ENCODE assay signal across 8 cellular contexts in the genomic region with DNA sequence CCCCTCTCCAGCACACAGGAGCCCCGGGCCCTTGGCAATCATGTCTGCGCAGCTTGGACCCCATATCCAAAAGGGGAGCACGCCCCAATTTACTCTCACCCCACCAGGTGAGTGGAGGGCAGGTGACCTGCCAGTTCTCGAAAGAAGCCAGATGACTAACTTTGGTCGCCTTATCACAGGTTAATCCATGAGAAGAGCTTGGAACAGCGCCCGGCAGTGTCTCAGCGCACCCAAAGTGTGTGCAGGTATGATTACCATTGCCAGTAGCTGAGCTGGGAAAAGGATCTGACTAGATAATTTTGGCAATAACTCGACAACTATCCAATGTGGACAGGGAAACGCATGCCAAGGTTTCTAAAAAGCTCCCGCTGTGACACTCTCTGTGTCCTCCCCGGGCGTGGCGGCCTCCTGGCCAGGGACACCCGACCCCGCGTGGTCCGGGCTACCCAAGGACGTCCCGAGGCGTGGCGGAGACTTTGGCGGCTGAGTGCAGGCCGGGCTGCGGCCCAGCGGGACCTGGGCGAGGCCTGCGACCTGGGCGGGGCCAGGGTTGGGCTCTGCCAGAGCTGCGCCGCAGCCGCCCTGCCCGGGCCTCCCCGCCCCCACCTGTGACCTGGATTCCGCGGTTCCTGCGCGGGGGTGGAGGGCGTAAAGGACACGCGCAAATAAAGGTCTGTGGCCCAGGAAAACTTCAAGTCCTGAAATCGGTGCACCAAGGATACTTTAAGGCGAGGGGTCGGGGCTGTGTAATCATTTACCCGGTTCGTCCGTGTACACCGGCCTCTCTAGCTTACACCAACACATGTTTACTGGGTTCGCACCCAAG. TPM values are rescaled to one million over a fixed set of nuclear protein-coding genes. Genes with fewer than 3 reads are reported as not detected.
DNase-seq lines count a peak whose midpoint lies in the region; FAIRE-seq and TF ChIP-seq lines count a peak whose summit lies in the region.

No MANE protein-coding gene starts in this region.

- no peaks in the 10 kb centered on the region for H3K79me2 ChIP-seq in H1 (ENCODE audit: control insufficient read depth in 1 of 2, insufficient read depth in 2 of 2, low read length in 2 of 2)

- peaks cover 7% of the 10 kb centered on the region for H3K27me3 ChIP-seq in H7 (ENCODE audit: control insufficient read depth, insufficient read depth, low read length)
- peaks cover 0 to 21% (median 10%) of the 10 kb centered on the region in 4 experiments; a peak in 5 of 7 replicates for H3K27me3 ChIP-seq in H1 (replicated peaks in 1 of 4; ENCODE audit: control insufficient read depth in 3 of 4, extremely low read depth in 1 of 4, insufficient read depth in 3 of 4, low read length in 3 of 4)
- no peaks in the 10 kb centered on the region for H3K27me3 ChIP-seq in mesenchymal stem cell (ENCODE audit: control insufficient read depth in 1 of 2, insufficient read depth in 1 of 2, low read length in 2 of 2)
- no peaks in the 10 kb centered on the region for H3K27me3 ChIP-seq in subcutaneous abdominal adipose tissue (ENCODE audit: control insufficient read depth in 5 of 5, insufficient read depth in 4 of 5, low read length in 5 of 5)

- H4K91ac ChIP-seq in H1 (replicated peaks; ENCODE audit: insufficient read length, low read length): peak overlapping the region; percentile 91
- H4K91ac ChIP-seq in mesenchymal stem cell (ENCODE audit: low read length): no peak overlapping the region

- peak overlapping the region; percentile 44 for H2BK120ac ChIP-seq in H1 (replicated peaks; ENCODE audit: low read depth, low read length)
- no peak overlapping the region for H2BK120ac ChIP-seq in mesenchymal stem cell (ENCODE audit: low read depth, low read length)

- DNase-seq in H7: peak; percentile 96
- DNase-seq in H1 (ENCODE audit: low read depth in 1 of 2, low spot score in 2 of 2): peak in 1 of 2 experiments; percentile 88
- DNase-seq in mesenchymal stem cell: peak; percentile 25
- DNase-seq in NCI-H1092 treated with DMSO at 0.1 percent for 48 hours (lab: John Stamatoyannopoulos, UW): no peak
- DNase-seq in H4 (ENCODE audit: low spot score): no peak

- peaks cover 8% of the 10 kb centered on the region; the same call in 1 of the 2 replicates for H3K23me2 ChIP-seq in H1 (ENCODE audit: low read depth, low read length)

- H3K36me3 ChIP-seq in H7 (replicated peaks; ENCODE audit: control insufficient read depth, insufficient read depth, low read length) (no peaks in the 10 kb centered on the region), H1 (ENCODE audit: control insufficient read depth in 2 of 4, insufficient read depth in 4 of 4, low read length in 3 of 4) (no peaks in the 10 kb centered on the region), mesenchymal stem cell (ENCODE audit: control insufficient read depth in 1 of 2, insufficient read depth in 2 of 2, low read depth in 1 of 2, low read length in 2 of 2) (no peaks in the 10 kb centered on the region), subcutaneous abdominal adipose tissue (ENCODE audit: control insufficient read depth in 5 of 5, insufficient read depth in 5 of 5, low read length in 5 of 5) (no peaks in the 10 kb centered on the region)

- H3K18ac ChIP-seq in H1 (ENCODE audit: extremely low read depth, low read length) (peak overlapping the region; percentile 97), mesenchymal stem cell (ENCODE audit: low read depth in 1 of 2, low read length in 2 of 2) (peak overlapping the region in 1 of 2 experiments; percentile 89)

- H3K9me3 ChIP-seq in H1 (ENCODE audit: insufficient read depth in 2 of 2, low read depth in 1 of 2, low read length in 1 of 2) (no peaks in the 10 kb centered on the region), mesenchymal stem cell (ENCODE audit: control insufficient read depth, low read length) (no peaks in the 10 kb centered on the region), subcutaneous abdominal adipose tissue (ENCODE audit: control insufficient read depth in 5 of 5, low read length in 5 of 5) (no peaks in the 10 kb centered on the region)

- H3K27ac ChIP-seq in C4-2B: peak overlapping the region; percentile 73
- H3K27ac ChIP-seq in H1 (ENCODE audit: low read depth, low read length): no peak overlapping the region
- no peak overlapping the region for H3K27ac ChIP-seq in mesenchymal stem cell (ENCODE audit: low read length, poor library complexity, severe bottlenecking)
- no peak overlapping the region for H3K27ac ChIP-seq in subcutaneous abdominal adipose tissue (ENCODE audit: low read depth, low read length)

- WGBS in H1 (ENCODE audit: extremely low coverage in 1 of 2, insufficient coverage in 1 of 2, insufficient read length in 1 of 2, insufficient replicate concordance in 2 of 2, low coverage in 1 of 2, low lambda C conversion rate in 2 of 2, missing lambda C conversion rate in 1 of 2), 2 experiments: 17% methylated on average over 39 of the region's 49 CpGs; no CpG with 5 or more reads in 1 of the 2 experiments
- 25% methylated on average over 49 of the region's 49 CpGs for WGBS in mesenchymal stem cell

- H3K23ac ChIP-seq in H1 (ENCODE audit: insufficient read length) (no peak overlapping the region), mesenchymal stem cell (ENCODE audit: low read length in 2 of 2) (no peak overlapping the region)

- CTCF ChIA-PET in H1 (lab: Charles Lee; ENCODE audit: partially characterized antibody): interaction anchor here (0.8 to 3.0 kb wide), 10 partner anchors 9 to 141 kb away, joined by 3 to 25 read pairs (median 5); a partner anchor contains a TSS

- peak overlapping the region; percentile 33 for H3K4ac ChIP-seq in H1 (replicated peaks; ENCODE audit: insufficient read length, low read depth, low read length)
- peak overlapping the region in 1 of 2 experiments; percentile 6 for H3K4ac ChIP-seq in mesenchymal stem cell (ENCODE audit: low read depth in 1 of 2, low read length in 2 of 2)

- H3K4me1 ChIP-seq in H1 (replicated peaks in 1 of 4; ENCODE audit: control insufficient read depth in 3 of 4, insufficient read depth in 4 of 4, low read length in 3 of 4) (peaks cover 6 to 22% (median 15%) of the 10 kb centered on the region in 4 experiments), mesenchymal stem cell (ENCODE audit: control insufficient read depth, insufficient read depth, low read depth, low read length) (peaks cover 9% of the 10 kb centered on the region), subcutaneous abdominal adipose tissue (ENCODE audit: control insufficient read depth in 5 of 5, insufficient read depth in 5 of 5, low read length in 5 of 5) (peaks cover 0 to 16% (median 13%) of the 10 kb centered on the region in 5 donors)

- FAIRE-seq in H1 (lab: Jason Lieb, UNC): no peak

- H4K20me1 ChIP-seq in H1 (replicated peaks in 1 of 2; ENCODE audit: control insufficient read depth in 1 of 2, insufficient read depth in 2 of 2, low read length in 2 of 2): no peaks in the 10 kb centered on the region

- H3K79me1 ChIP-seq in H1 (ENCODE audit: low read depth, low read length) (no peaks in the 10 kb centered on the region), mesenchymal stem cell (replicated peaks; ENCODE audit: low read length, poor library complexity, severe bottlenecking) (no peaks in the 10 kb centered on the region)

- H2AFZ ChIP-seq in H1 (ENCODE audit: low read length) (peak overlapping the region; percentile 96; the same call in 1 of the 2 replicates), mesenchymal stem cell (ENCODE audit: low read depth, low read length) (peak overlapping the region; percentile 72)

- H2BK5ac ChIP-seq in H1 (ENCODE audit: low read depth, low read length): peak overlapping the region; percentile 6; the same call in 1 of the 2 replicates
- H2BK5ac ChIP-seq in mesenchymal stem cell (ENCODE audit: low read depth, low read length, poor library complexity, severe bottlenecking): peak overlapping the region; percentile 19

- TF ChIP-seq EP300 in H1 (IDR thresholded peaks at IDR 0.05; ENCODE audit: borderline replicate concordance in 1 of 2, low read depth in 2 of 2, low read length in 2 of 2): no peak

- H3K56ac ChIP-seq in H1 (replicated peaks; ENCODE audit: insufficient read length, low read depth, low read length): no peak overlapping the region

- no peak overlapping the region; the same call in 1 of the 2 replicates for H2BK15ac ChIP-seq in H1 (ENCODE audit: low read length)
- peak overlapping the region; percentile 29 for H2BK15ac ChIP-seq in mesenchymal stem cell (ENCODE audit: low read depth, poor library complexity, severe bottlenecking)

- H2BK20ac ChIP-seq in H1 (ENCODE audit: low read length): peak overlapping the region; percentile 80; the same call in 1 of the 2 replicates

- no peak overlapping the region for H4K5ac ChIP-seq in H1 (ENCODE audit: insufficient read length, low read depth, low read length)

- H4K8ac ChIP-seq in H1 (ENCODE audit: extremely low read depth, insufficient read depth, low read length): no peak overlapping the region
- peak overlapping the region; percentile 74 for H4K8ac ChIP-seq in mesenchymal stem cell (ENCODE audit: low read length)

- peak overlapping the region; percentile 94 to 95 for H3K4me2 ChIP-seq in H1 (ENCODE audit: insufficient read depth in 1 of 2, low read depth in 2 of 2, low read length in 2 of 2)
- peak overlapping the region; percentile 88 for H3K4me2 ChIP-seq in mesenchymal stem cell (ENCODE audit: low read length, poor library complexity, severe bottlenecking)

- H2BK12ac ChIP-seq in H1 (ENCODE audit: low read depth, low read length) (no peak overlapping the region), mesenchymal stem cell (ENCODE audit: low read length in 2 of 2) (peak overlapping the region in 1 of 2 experiments; percentile 42)

- peak overlapping the region in 1 of 4 experiments; percentile 13; a peak in 1 of 7 replicates for H3K9ac ChIP-seq in H1 (replicated peaks in 1 of 4; ENCODE audit: extremely low read depth in 1 of 4, low read depth in 3 of 4, low read length in 3 of 4)
- H3K9ac ChIP-seq in mesenchymal stem cell (ENCODE audit: low read length): peak overlapping the region; percentile 80
- H3K9ac ChIP-seq in subcutaneous abdominal adipose tissue (ENCODE audit: low read length in 5 of 5): peak overlapping the region in 4 of 5 donors; percentile 21 to 70 (median 66)

- no peak for TF ChIP-seq CTCF in C4-2B (conservative IDR thresholded peaks at IDR 0.05)
- TF ChIP-seq CTCF in WI38 (IDR thresholded peaks at IDR 0.05; ENCODE audit: low read depth, low read length): no peak
- TF ChIP-seq CTCF in H1 (IDR thresholded peaks at IDR 0.05; ENCODE audit: control extremely low read depth in 1 of 3, insufficient read depth in 1 of 3, low read depth in 1 of 3, low read length in 3 of 3): no peak

- POLR2A ChIA-PET in H1 (lab: Charles Lee; ENCODE audit: partially characterized antibody): interaction anchor here (0.6 to 1.9 kb wide), 3 partner anchors 14 to 28 kb away, joined by 3 to 11 read pairs (median 4); a partner anchor contains a TSS

- H3K4me3 ChIP-seq in H7 (ENCODE audit: insufficient read depth, low read depth, low read length): peak overlapping the region; percentile 71
- H3K4me3 ChIP-seq in WI38 (ENCODE audit: low read depth, low read length): peak overlapping the region; percentile 34; the same call in 1 of the 2 replicates
- H3K4me3 ChIP-seq in H1 (ENCODE audit: extremely low read depth in 1 of 4, insufficient read depth in 2 of 4, low read depth in 3 of 4, low read length in 4 of 4): peak overlapping the region; percentile 78 to 86 (median 80)
- H3K4me3 ChIP-seq in mesenchymal stem cell (ENCODE audit: insufficient read depth in 1 of 2, low read depth in 1 of 2, low read length in 2 of 2): peak overlapping the region; percentile 47 to 77
- peak overlapping the region; percentile 64 to 92 (median 78) for H3K4me3 ChIP-seq in subcutaneous abdominal adipose tissue (ENCODE audit: low read depth in 1 of 5, low read length in 5 of 5)

- H2AK5ac ChIP-seq in H1 (ENCODE audit: low read depth, low read length) (no peak overlapping the region), mesenchymal stem cell (ENCODE audit: low read length, severe bottlenecking) (no peak overlapping the region)

- no peak; a peak in 1 of 3 replicates for TF ChIP-seq POLR2A in H1 (IDR thresholded peaks at IDR 0.05; ENCODE audit: control extremely low read depth in 1 of 2, low read depth in 2 of 2, low read length in 2 of 2)

- no peak overlapping the region for H3K14ac ChIP-seq in H1 (ENCODE audit: insufficient read length)
- no peak overlapping the region for H3K14ac ChIP-seq in mesenchymal stem cell (ENCODE audit: low read length in 2 of 2)

- no peak for TF ChIP-seq RAD21 in H1 (IDR thresholded peaks at IDR 0.05 in 1 of 2, conservative IDR thresholded peaks at IDR 0.05 in 1 of 2; ENCODE audit: low read depth in 2 of 2, low read length in 2 of 2)

RNA-seq across cellular contexts. Expression of a gene that starts 13.7 kb away (rescaled TPM):
- total RNA-seq in H7 (2014; rRNA removed; shearing (Covaris generic)): 33.5 and 44.9 TPM in 2 replicates
- 48.1 and 49.2 TPM in 2 replicates for total RNA-seq in H1 (2021; fragmentation: NEBNext Ultra II Directional; extraction: Animal tissue kit (Norgen Biotek cat#: 25700))
- 7.3 and 12.8 TPM in 2 replicates for polyA plus RNA-seq in H1 (2011; rRNA removed)
- 15.4 TPM for polyA plus RNA-seq in H1 (2011; cell fraction: cytosol; rRNA removed)
- polyA plus RNA-seq in H1 (2011; cell fraction: nucleus; rRNA removed): 5.3 TPM
- polyA plus RNA-seq in H1 (2012, experiment 1 of 2): 27.1 to 47.8 TPM (median 29.1 TPM) in 4 replicates
- 2.7 TPM for polyA plus RNA-seq in H1 (2012, experiment 2 of 2)
- polyA plus RNA-seq in H1 (2013, experiment 1 of 2): 27.7 TPM
- polyA plus RNA-seq in H1 (2013, experiment 2 of 2): 26.4 TPM
- polyA minus RNA-seq in H1 (2011; rRNA and poly(A)+ RNA removed): 35.4 and 38.7 TPM in 2 replicates
- polyA minus RNA-seq in H1 (2011; cell fraction: cytosol; rRNA and poly(A)+ RNA removed): 30.6 TPM
- polyA minus RNA-seq in H1 (2011; cell fraction: nucleus; rRNA and poly(A)+ RNA removed): 53.5 TPM
- 21.3 TPM for polyA plus RNA-seq in mesenchymal stem cell (2013, experiment 1 of 2)
- 20.9 TPM for polyA plus RNA-seq in mesenchymal stem cell (2013, experiment 2 of 2)
- 17.3 and 23.8 TPM in 2 replicates for total RNA-seq in H4 (2014; rRNA removed; shearing (Covaris generic))

Comparison
In these comparisons a context has a peak if more than half of its experiments do, and no peak if none do; other contexts are left out.
1. DNase-seq: peak in H7 (single experiment) and mesenchymal stem cell (single experiment); none in NCI-H1092 treated with DMSO at 0.1 percent for 48 hours (single experiment) and H4 (single experiment).
2. Peak in every context shown above with its lines, with median percentiles within 50 percentile points of each other: H3K4me3 ChIP-seq.